Comparison of ENCODE assay signal across 9 cellular contexts in genomic region chr2:182642328-182642727, GRCh38.
DNase-seq lines count a peak whose midpoint lies in the region; ATAC-seq and TF ChIP-seq lines count a peak whose summit lies in the region.
"Had no signal": no experiment of that assay in that cellular context is flagged by ENCODE, and none has a peak within 500 bp of the region (broad histone marks: within the 10 kb centered on the region; RNA-seq: fewer than 3 reads in every experiment).

No MANE protein-coding gene starts in this region.

- no peaks in the 10 kb centered on the region for H3K27me3 Mint-ChIP-seq in Calu3 (ENCODE audit: unreplicated experiment)

- no peak overlapping the region for H3K9ac ChIP-seq in adipocyte (ENCODE audit: low read length)

- H3K4me3 ChIP-seq in adipocyte (ENCODE audit: low read length), result no peak overlapping the region
- H3K4me3 ChIP-seq in upper lobe of right lung, result no peak overlapping the region
- H3K4me3 ChIP-seq: gastrocnemius medialis had no signal

- no peak overlapping the region for H3K27ac Mint-ChIP-seq in Calu3 (ENCODE audit: unreplicated experiment)

- no peak overlapping the region for H3K4me3 Mint-ChIP-seq in Calu3 (ENCODE audit: low read depth, unreplicated experiment)

- intact Hi-C loops in Calu3 (cut with micrococcal nuclease; ENCODE audit: unreplicated experiment) (no loop called here), upper lobe of right lung (cut with DNase I) (no loop called here)

- no peaks in the 10 kb centered on the region for H3K27me3 ChIP-seq in adipocyte (replicated peaks; ENCODE audit: control insufficient read depth, insufficient read depth, low read length)
- no peaks in the 10 kb centered on the region for H3K27me3 ChIP-seq in upper lobe of right lung
- H3K27me3 ChIP-seq: gastrocnemius medialis had no signal

- H3K27ac ChIP-seq in upper lobe of right lung, result no peak overlapping the region
- H3K27ac ChIP-seq: gastrocnemius medialis had no signal

- no peaks in the 10 kb centered on the region for H3K36me3 Mint-ChIP-seq in Calu3 (ENCODE audit: insufficient read depth, unreplicated experiment)

- H3K9me3 ChIP-seq in adipocyte (ENCODE audit: control insufficient read depth, low read length) (no peaks in the 10 kb centered on the region), upper lobe of right lung (no peaks in the 10 kb centered on the region)
- H3K9me3 ChIP-seq: gastrocnemius medialis had no signal

- H3K4me1 ChIP-seq in adipocyte (ENCODE audit: control insufficient read depth, insufficient read depth, low read length) (no peaks in the 10 kb centered on the region), upper lobe of right lung (no peaks in the 10 kb centered on the region)
- H3K4me1 ChIP-seq: gastrocnemius medialis had no signal

- no peaks in the 10 kb centered on the region for H3K9me3 Mint-ChIP-seq in Calu3 (ENCODE audit: low read depth, unreplicated experiment)

- no peaks in the 10 kb centered on the region for H3K4me1 Mint-ChIP-seq in Calu3 (ENCODE audit: low read depth, unreplicated experiment)

- CTCF ChIA-PET in Calu3 (lab: Charles Lee), result no interaction called here

- TF ChIP-seq CTCF in Calu3 (IDR thresholded peaks at IDR 0.05; ENCODE audit: unreplicated experiment) (no peak), upper lobe of right lung (IDR thresholded peaks at IDR 0.05) (no peak)

- ATAC-seq in GM18909 (IDR thresholded peaks at IDR 0.05; ENCODE audit: poor library complexity, unreplicated experiment), result peak; percentile 100
- peak; percentile 98 for ATAC-seq in HG02970 (IDR thresholded peaks at IDR 0.05; ENCODE audit: low FRiP score, unreplicated experiment)
- peak; percentile 91 for ATAC-seq in upper lobe of right lung
- ATAC-seq: gastrocnemius medialis had no signal

- no peaks in the 10 kb centered on the region for H3K36me3 ChIP-seq in adipocyte (ENCODE audit: control insufficient read depth, insufficient read depth, low read length, severe bottlenecking)
- H3K36me3 ChIP-seq in upper lobe of right lung, result no peaks in the 10 kb centered on the region
- H3K36me3 ChIP-seq: gastrocnemius medialis had no signal

- no TSS peak for BruUV-seq in Calu3 (replicated peaks; lab: Mats Ljungman, UMichigan)

- DNase-seq in Calu3, result peak; percentile 72
- peak; percentile 12 for DNase-seq in NCI-H526 treated with DMSO at 0.1 percent for 48 hours (lab: John Stamatoyannopoulos, UW)
- peak; percentile 53 for DNase-seq in adipocyte (ENCODE audit: low read depth)
- DNase-seq in iPS-NIHi7 (ENCODE audit: extremely low spot score), result peak; percentile 42
- DNase-seq in upper lobe of right lung, result peak; percentile 80
- DNase-seq in NCI-H1092 (lab: John Stamatoyannopoulos, UW), result no peak
